ENCODE assay signal across 15 cellular contexts in genomic region chr11:96299155-96299883, GRCh38. TPM values are rescaled to one million over a fixed set of nuclear protein-coding genes. Genes with fewer than 3 reads are reported as not detected.
DNase-seq lines count a peak whose midpoint lies in the region; ATAC-seq, FAIRE-seq and TF ChIP-seq lines count a peak whose summit lies in the region.
"Had no signal": no experiment of that assay in that cellular context is flagged by ENCODE, and none has a peak within 500 bp of the region (broad histone marks: within the 10 kb centered on the region; RNA-seq: fewer than 3 reads in every experiment).

No MANE protein-coding gene starts in this region.

- no peak overlapping the region for H3K27ac ChIP-seq in CD8-positive, alpha-beta T cell (ENCODE audit: low read depth, low read length)
- H3K27ac ChIP-seq in RWPE1 (peak overlapping the region; percentile 12; the same call in 1 of the 2 replicates), keratinocyte (ENCODE audit: control insufficient read depth, insufficient read depth, low read length) (no peak overlapping the region)

- no peak overlapping the region for H3K9ac ChIP-seq in keratinocyte (ENCODE audit: control insufficient read depth, extremely low read depth, insufficient read depth, low read length)

- H3K27me3 Mint-ChIP-seq in CD8-positive, alpha-beta T cell (ENCODE audit: low read depth): no peaks in the 10 kb centered on the region

- no peaks in the 10 kb centered on the region for H3K9me3 ChIP-seq in CD8-positive, alpha-beta T cell (ENCODE audit: low read length)
- no peaks in the 10 kb centered on the region for H3K9me3 ChIP-seq in keratinocyte (ENCODE audit: control insufficient read depth, low read depth, low read length)
- H3K9me3 ChIP-seq: spleen had no signal

- ATAC-seq in CD8-positive, alpha-beta T cell: no peak
- ATAC-seq in HG03097 (IDR thresholded peaks at IDR 0.05; ENCODE audit: low FRiP score, unreplicated experiment) (no peak), HG03139 (IDR thresholded peaks at IDR 0.05; ENCODE audit: unreplicated experiment) (no peak)

- DNase-seq in CD8-positive, alpha-beta T cell: no peak
- DNase-seq in RWPE1 (ENCODE audit: low spot score) (no peak), keratinocyte (ENCODE audit: low read depth, low spot score) (no peak), renal cortical epithelial cell (ENCODE audit: low read depth) (peak; percentile 68), AG08396 (ENCODE audit: low spot score) (no peak)
- DNase-seq in stimulated activated CD4-positive, alpha-beta T cell treated with anti-CD3 and anti-CD28 coated beads, Interleukin-2, amount 100 ng/mL, for 24 hours: no peak
- DNase-seq: activated CD4-positive, CD25-positive, alpha-beta regulatory T cell; activated gamma-delta T cell; cerebellar nuclear complex; natural killer cell; NCI-H526 treated with DMSO at 0.1 percent for 48 hours; spleen had no signal

- H3K9me3 Mint-ChIP-seq in CD8-positive, alpha-beta T cell: no peaks in the 10 kb centered on the region
- H3K9me3 Mint-ChIP-seq: natural killer cell had no signal

- H3K79me2 ChIP-seq in keratinocyte (ENCODE audit: control insufficient read depth, insufficient read depth, low read length): peaks cover 17% of the 10 kb centered on the region

- POLR2A ChIA-PET in CD8-positive, alpha-beta T cell (lab: Charles Lee): interaction anchor here (1.4 kb wide), 1 partner anchor 11 kb away, joined by 3 read pairs; no protein-coding TSS in a partner anchor
- POLR2A ChIA-PET in RWPE1 (lab: Yijun Ruan, JAX; ENCODE audit: low non-redundant PET): no interaction called here

- H2AFZ ChIP-seq in keratinocyte (ENCODE audit: control insufficient read depth, low read length): peak overlapping the region; percentile 45

- H4K20me1 ChIP-seq in keratinocyte (ENCODE audit: control insufficient read depth, extremely low read depth, insufficient read depth, low read length): no peaks in the 10 kb centered on the region

- peaks cover 35% of the 10 kb centered on the region for H3K36me3 Mint-ChIP-seq in CD8-positive, alpha-beta T cell
- H3K36me3 Mint-ChIP-seq: natural killer cell had no signal

- H3K9me1 ChIP-seq in keratinocyte (ENCODE audit: control insufficient read depth, extremely low read depth, insufficient read depth, low read length): no peaks in the 10 kb centered on the region

- TF ChIP-seq CTCF in CD8-positive, alpha-beta T cell (IDR thresholded peaks at IDR 0.05): no peak
- TF ChIP-seq CTCF in RWPE1 (conservative IDR thresholded peaks at IDR 0.05; ENCODE audit: low read depth) (no peak), keratinocyte (optimal IDR thresholded peaks at IDR 0.05 in 1 of 3, IDR thresholded peaks at IDR 0.05 in 1 of 3, conservative IDR thresholded peaks at IDR 0.05 in 1 of 3; ENCODE audit: extremely low read depth in 1 of 3, insufficient read depth in 2 of 3, low read length in 3 of 3) (no peak)

- CTCF ChIA-PET in CD8-positive, alpha-beta T cell (lab: Charles Lee): interaction anchor here (0.5 to 1.1 kb wide), 4 partner anchors 33 to 154 kb away, joined by 3 to 5 read pairs (median 3); partner anchors contain the start of gene MAML2
- CTCF ChIA-PET in RWPE1 (lab: Yijun Ruan, JAX): interaction anchor here (0.7 kb wide), 1 partner anchor 450 kb away, joined by 5 read pairs; no protein-coding TSS in a partner anchor

- H3K4me1 ChIP-seq in CD8-positive, alpha-beta T cell (ENCODE audit: insufficient read depth, low read length): peaks cover 36% of the 10 kb centered on the region
- peaks cover 32% of the 10 kb centered on the region for H3K4me1 ChIP-seq in keratinocyte (ENCODE audit: control insufficient read depth, extremely low read depth, insufficient read depth, low read length)

- peak; percentile 51 for FAIRE-seq in keratinocyte (lab: Jason Lieb, UNC)
- FAIRE-seq: H1 had no signal

- dilution Hi-C loops in keratinocyte (cut with MboI; ENCODE audit: extremely low pct_ligation_motif_present, low sequenced_read_pairs): no loop called here

- H3K4me2 ChIP-seq in keratinocyte (ENCODE audit: control insufficient read depth, extremely low read depth, insufficient read depth, low read depth, low read length): no peak overlapping the region

- intact Hi-C loops in CD8-positive, alpha-beta T cell (cut with DNase I, micrococcal nuclease): no loop called here

- peaks cover 5% of the 10 kb centered on the region for H3K36me3 ChIP-seq in CD8-positive, alpha-beta T cell (ENCODE audit: insufficient read depth, low read length)
- no peaks in the 10 kb centered on the region for H3K36me3 ChIP-seq in keratinocyte (ENCODE audit: control insufficient read depth in 2 of 2, extremely low read depth in 1 of 2, insufficient read depth in 2 of 2, low read length in 2 of 2)

- no peaks in the 10 kb centered on the region for H3K27me3 ChIP-seq in CD8-positive, alpha-beta T cell (ENCODE audit: insufficient read depth, low read length)
- no peaks in the 10 kb centered on the region for H3K27me3 ChIP-seq in keratinocyte (ENCODE audit: control insufficient read depth, extremely low read depth, insufficient read depth, low read length)
- H3K27me3 ChIP-seq: spleen had no signal

- H3K4me3 Mint-ChIP-seq in CD8-positive, alpha-beta T cell: no peak overlapping the region
- H3K4me3 Mint-ChIP-seq: natural killer cell had no signal

- H3K27ac Mint-ChIP-seq in CD8-positive, alpha-beta T cell: peak overlapping the region; percentile 78

- peaks cover 78% of the 10 kb centered on the region for H3K4me1 Mint-ChIP-seq in CD8-positive, alpha-beta T cell (ENCODE audit: low read depth)

- H3K4me3 ChIP-seq in CD8-positive, alpha-beta T cell (ENCODE audit: low read depth, low read length): no peak overlapping the region
- no peak overlapping the region for H3K4me3 ChIP-seq in keratinocyte (ENCODE audit: control insufficient read depth in 2 of 3, extremely low read depth in 1 of 3, insufficient read depth in 2 of 3, low read depth in 1 of 3, low read length in 3 of 3)
- H3K4me3 ChIP-seq: spleen had no signal

RNA-seq across cellular contexts. Expression of gene MAML2, which starts 43.7 kb away (rescaled TPM):
- 10 to 100 TPM; 41.2 to 42.3 TPM for total RNA-seq in CD8-positive, alpha-beta T cell
- polyA plus RNA-seq in keratinocyte: 4.2 to 7.4 TPM (median 4.2 TPM) in 3 replicates
- 1.0 TPM for polyA plus RNA-seq in keratinocyte (2011; ENCODE audit: low read depth)
- polyA plus RNA-seq in keratinocyte (2011; cell fraction: cytosol; rRNA removed): 2.8 and 3.3 TPM in 2 replicates
- polyA plus RNA-seq in keratinocyte (2011; cell fraction: nucleus; rRNA removed): 6.9 and 7.8 TPM in 2 replicates
- polyA plus RNA-seq in keratinocyte (2012; ENCODE audit: low replicate concordance): 1.1 and 4.4 TPM in 2 replicates
- 8.8 to 13.1 TPM (median 11.0 TPM) in 3 replicates for polyA minus RNA-seq in keratinocyte
- 2.1 TPM for polyA minus RNA-seq in keratinocyte (2011; cell fraction: cytosol; rRNA and poly(A)+ RNA removed)
- polyA minus RNA-seq in keratinocyte (2011; cell fraction: nucleus; rRNA and poly(A)+ RNA removed): 8.1 and 13.8 TPM in 2 replicates
- total RNA-seq in renal cortical epithelial cell: 6.1 and 18.0 TPM in 2 replicates
